Comparison of ENCODE assay signal across 16 cellular contexts in the genomic region with DNA sequence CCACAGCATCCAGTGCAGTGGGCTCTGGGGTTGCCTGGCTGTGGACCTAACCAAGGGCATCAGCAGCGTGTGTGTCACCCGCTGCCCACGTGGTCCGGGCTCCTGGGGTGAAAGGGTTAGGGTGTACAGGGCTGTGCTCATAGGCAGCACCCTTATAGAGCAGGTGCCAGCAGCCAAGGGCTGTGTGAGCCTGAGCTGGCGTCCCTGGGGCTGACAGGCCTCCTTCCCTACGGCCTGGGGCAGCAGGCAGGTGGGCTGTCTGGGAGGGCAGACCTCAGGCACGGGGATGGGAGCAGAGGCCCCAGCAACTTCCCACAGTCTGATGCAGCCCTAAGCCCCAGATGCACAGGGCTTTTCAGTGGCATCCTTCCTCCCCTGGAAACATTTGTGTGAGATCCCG. TPM values are rescaled to one million over a fixed set of nuclear protein-coding genes. Genes with fewer than 3 reads are reported as not detected.
DNase-seq lines count a peak whose midpoint lies in the region; ATAC-seq and TF ChIP-seq lines count a peak whose summit lies in the region.
"Had no signal": no experiment of that assay in that cellular context is flagged by ENCODE, and none has a peak within 500 bp of the region (broad histone marks: within the 10 kb centered on the region; RNA-seq: fewer than 3 reads in every experiment).

No MANE protein-coding gene starts in this region.

- no peaks in the 10 kb centered on the region for H4K20me1 ChIP-seq in BLaER1
- peaks cover 0 to 10% (median 0%) of the 10 kb centered on the region in 11 experiments; a peak in 3 of 22 replicates for H4K20me1 ChIP-seq in BLaER1 treated with 17β-estradiol and CSF1 and Interleukin-3, amounts not matched to agents 10 nM and 100 nM

- H3K27ac Mint-ChIP-seq in T-helper 17 cell (peak overlapping the region; percentile 84), immature natural killer cell (peak overlapping the region; percentile 89 to 99 (median 97))

- H3K4me1 ChIP-seq in BLaER1, result peaks cover 28% of the 10 kb centered on the region
- H3K4me1 ChIP-seq in BLaER1 treated with 17β-estradiol and CSF1 and Interleukin-3, amounts not matched to agents 10 nM and 100 nM, result peaks cover 32 to 52% (median 36%) of the 10 kb centered on the region in 10 experiments
- peaks cover 0 to 17% (median 2%) of the 10 kb centered on the region in 4 donors for H3K4me1 ChIP-seq in Peyer's patch

- H3K36me3 Mint-ChIP-seq in T-helper 17 cell (ENCODE audit: low read depth) (peaks cover 4% of the 10 kb centered on the region), immature natural killer cell (peaks cover 35 to 85% (median 61%) of the 10 kb centered on the region in 3 donors)

- DNase-seq in T-helper 17 cell (no peak), immature natural killer cell (no peak), Peyer's patch (no peak), DMS114 treated with DMSO at 0.1 percent for 48 hours (lab: John Stamatoyannopoulos, UW; ENCODE audit: unreplicated experiment) (no peak)
- DNase-seq: COR-L47, DMS53, NCI-H1694, NCI-H446, NCI-H748 treated with DMSO at 0.1 percent for 48 hours, SHP77 had no signal

- H3K27ac ChIP-seq in BLaER1 (no peak overlapping the region), Peyer's patch (no peak overlapping the region)
- peak overlapping the region in 7 of 11 experiments; percentile 62 to 79 (median 69); a peak in 9 of 22 replicates for H3K27ac ChIP-seq in BLaER1 treated with 17β-estradiol and CSF1 and Interleukin-3, amounts not matched to agents 10 nM and 100 nM
- H3K27ac ChIP-seq: HL-60 had no signal

- H3K4me1 Mint-ChIP-seq in T-helper 17 cell, result peaks cover 26% of the 10 kb centered on the region
- peaks cover 87 to 97% of the 10 kb centered on the region in 2 donors for H3K4me1 Mint-ChIP-seq in immature natural killer cell

- H3K4me3 Mint-ChIP-seq in T-helper 17 cell, result peak overlapping the region; percentile 67
- peak overlapping the region in 3 of 5 donors; percentile 65 to 78 (median 78) for H3K4me3 Mint-ChIP-seq in immature natural killer cell

- ATAC-seq in T-helper 17 cell (no peak), HG02840 (IDR thresholded peaks at IDR 0.05; ENCODE audit: low FRiP score, unreplicated experiment) (no peak)
- ATAC-seq: K562 had no signal

- peak overlapping the region; percentile 4; the same call in 1 of the 2 replicates for H3K4me2 ChIP-seq in BLaER1
- H3K4me2 ChIP-seq in BLaER1 treated with 17β-estradiol and CSF1 and Interleukin-3, amounts not matched to agents 10 nM and 100 nM, result peak overlapping the region in 9 of 11 experiments; percentile 72 to 95 (median 79); a peak in 14 of 22 replicates

- H3K36me3 ChIP-seq in BLaER1 (no peaks in the 10 kb centered on the region), Peyer's patch (peaks cover 0 to 3% (median 0%) of the 10 kb centered on the region in 3 donors)
- peaks cover 0 to 80% (median 0%) of the 10 kb centered on the region in 11 experiments; a peak in 10 of 22 replicates for H3K36me3 ChIP-seq in BLaER1 treated with 17β-estradiol and CSF1 and Interleukin-3, amounts not matched to agents 10 nM and 100 nM

- H3K27me3 Mint-ChIP-seq in T-helper 17 cell, result no peaks in the 10 kb centered on the region
- peaks cover 0 to 9% (median 2%) of the 10 kb centered on the region in 3 donors for H3K27me3 Mint-ChIP-seq in immature natural killer cell (ENCODE audit: low read depth in 3 of 3)

- H3K9ac ChIP-seq in BLaER1, result no peak overlapping the region
- no peak overlapping the region for H3K9ac ChIP-seq in BLaER1 treated with 17β-estradiol and CSF1 and Interleukin-3, amounts not matched to agents 10 nM and 100 nM

- TF ChIP-seq CTCF in Peyer's patch (IDR thresholded peaks at IDR 0.05), result no peak

- H3K9me3 Mint-ChIP-seq in immature natural killer cell, result peaks cover 0 to 2% (median 0%) of the 10 kb centered on the region in 6 donors

- H3K4me3 ChIP-seq in BLaER1 (no peak overlapping the region), Peyer's patch (no peak overlapping the region)
- H3K4me3 ChIP-seq in BLaER1 treated with 17β-estradiol and CSF1 and Interleukin-3, amounts not matched to agents 10 nM and 100 nM, result no peak overlapping the region
- H3K4me3 ChIP-seq: K562 had no signal

- H3K27me3 ChIP-seq in BLaER1 (no peaks in the 10 kb centered on the region), Peyer's patch (no peaks in the 10 kb centered on the region)
- H3K27me3 ChIP-seq in BLaER1 treated with 17β-estradiol and CSF1 and Interleukin-3, amounts not matched to agents 10 nM and 100 nM, result no peaks in the 10 kb centered on the region

- peaks cover 13% of the 10 kb centered on the region for H3K9me3 ChIP-seq in BLaER1
- peaks cover 8 to 17% (median 13%) of the 10 kb centered on the region in 11 experiments for H3K9me3 ChIP-seq in BLaER1 treated with 17β-estradiol and CSF1 and Interleukin-3, amounts not matched to agents 10 nM and 100 nM (replicated peaks in 1 of 11)
- H3K9me3 ChIP-seq in T-helper 17 cell (ENCODE audit: control insufficient read depth, low read length, poor library complexity, severe bottlenecking), result no peaks in the 10 kb centered on the region
- peaks cover 0 to 9% (median 0%) of the 10 kb centered on the region in 4 donors for H3K9me3 ChIP-seq in Peyer's patch

- no peak for TF ChIP-seq POLR2A in Peyer's patch (IDR thresholded peaks at IDR 0.05)

RNA-seq across cellular contexts. Expression of a gene that starts 13.9 kb away (rescaled TPM):
- total RNA-seq in T-helper 17 cell (1 to 10 TPM; 2.4 to 9.6 TPM), Peyer's patch (10 to 100 TPM in 1 of 4 donors, 1 to 10 TPM in 3; 1.1 to 61.1 (median 6.8) TPM)
- polyA plus RNA-seq in immature natural killer cell, result 100 to 1,000 TPM; 357 to 514 (median 505) TPM
- polyA plus RNA-seq: BJ had no signal

RNA-seq across cellular contexts. Expression of a gene that starts 48.4 kb away (rescaled TPM):
- total RNA-seq in T-helper 17 cell, result under 1 TPM in 1 of 2 donors, not detected in 1; 0.18 TPM
- polyA plus RNA-seq in immature natural killer cell, result 1 to 10 TPM in 1 of 3 donors, under 1 TPM in 1, not detected in 1; 0.89 to 3.2 TPM
- 100 to 1,000 TPM in 2 of 4 donors, 10 to 100 TPM in 2; 61.1 to 173 (median 107) TPM for total RNA-seq in Peyer's patch

RNA-seq across cellular contexts. Expression of a gene that starts 51.0 kb away (rescaled TPM):
- total RNA-seq in T-helper 17 cell (1 to 10 TPM in 1 of 2 donors, under 1 TPM in 1; 0.34 to 1.4 TPM), Peyer's patch (not detected)
- polyA plus RNA-seq in immature natural killer cell, result 1 to 10 TPM; 4.2 to 6.3 (median 5.5) TPM
- total RNA-seq: K562 had no signal
- polyA plus RNA-seq: BJ, K562 had no signal

Comparison
In these comparisons a context has a peak if more than half of its experiments do, and no peak if none do; other contexts are left out.
1. H3K27ac ChIP-seq: peak in BLaER1 treated with 17β-estradiol and CSF1 and Interleukin-3, amounts not matched to agents 10 nM and 100 nM (7 of 11); none in BLaER1 (single experiment) and Peyer's patch (0 of 4).
2. RNA of a gene that starts 48.4 kb away (total RNA-seq): 61.1 to 173 TPM in Peyer's patch; 0.18 TPM in T-helper 17 cell; every median in the first group is over 10 times any median in the second.